ENCODE assay signal across 8 cellular contexts in genomic region chr4:138681000-138681604, GRCh38.
DNase-seq lines count a peak whose midpoint lies in the region; ATAC-seq and TF ChIP-seq lines count a peak whose summit lies in the region.

No MANE protein-coding gene starts in this region.

- H3K4me3 Mint-ChIP-seq in activated T-helper 2 cell treated with anti-CD3 and anti-CD28 coated beads, Interferon-gamma antibody, Interleukin-2, Interleukin-4, amounts not matched to agents 10 μg/mL and 5 μg/mL and 100 μg/mL, durations not matched to agents 14 hours and 24 hours and 36 hours (ENCODE audit: low read depth), result no peak overlapping the region

- H3K27ac Mint-ChIP-seq in activated T-helper 2 cell treated with anti-CD3 and anti-CD28 coated beads, Interferon-gamma antibody, Interleukin-2, Interleukin-4, amounts not matched to agents 10 μg/mL and 5 μg/mL and 100 μg/mL, durations not matched to agents 14 hours and 24 hours and 36 hours, result no peak overlapping the region

- H3K36me3 Mint-ChIP-seq in activated T-helper 2 cell treated with anti-CD3 and anti-CD28 coated beads, Interferon-gamma antibody, Interleukin-2, Interleukin-4, amounts not matched to agents 10 μg/mL and 5 μg/mL and 100 μg/mL, durations not matched to agents 14 hours and 24 hours and 36 hours (ENCODE audit: low read depth), result no peaks in the 10 kb centered on the region

- H3K4me1 ChIP-seq in osteoblast (ENCODE audit: insufficient read depth, low read length), result peaks cover 5% of the 10 kb centered on the region
- H3K4me1 ChIP-seq in thoracic aorta (ENCODE audit: control insufficient read depth in 1 of 2, low read depth in 2 of 2), result peaks cover 0 to 20% of the 10 kb centered on the region in 2 donors

- no peak overlapping the region for H2AFZ ChIP-seq in osteoblast (ENCODE audit: low read length)

- peak; percentile 72 for DNase-seq in EL
- DNase-seq in RWPE1 (ENCODE audit: low spot score), result peak; percentile 53
- peak; percentile 42 for DNase-seq in activated T-helper 2 cell treated with anti-CD3 and anti-CD28 coated beads, Interferon-gamma antibody, Interleukin-2, Interleukin-4, amounts not matched to agents 10 μg/mL and 5 μg/mL and 100 μg/mL, durations not matched to agents 14 hours and 24 hours and 36 hours (ENCODE audit: low spot score)
- peak; percentile 78 for DNase-seq in fibroblast of villous mesenchyme (ENCODE audit: low read depth)
- peak; percentile 55 for DNase-seq in osteoblast (ENCODE audit: insufficient read length, low spot score, missing footprints)
- DNase-seq in thoracic aorta (ENCODE audit: low spot score), result peak; percentile 24

- no peaks in the 10 kb centered on the region for H3K9me3 Mint-ChIP-seq in activated T-helper 2 cell treated with anti-CD3 and anti-CD28 coated beads, Interferon-gamma antibody, Interleukin-2, Interleukin-4, amounts not matched to agents 10 μg/mL and 5 μg/mL and 100 μg/mL, durations not matched to agents 14 hours and 24 hours and 36 hours

- peak overlapping the region; percentile 53 for H3K4me2 ChIP-seq in osteoblast (ENCODE audit: insufficient read depth, low read length)

- no peaks in the 10 kb centered on the region for H3K79me2 ChIP-seq in osteoblast (ENCODE audit: insufficient read depth, low read length)

- H3K27me3 ChIP-seq in osteoblast (ENCODE audit: insufficient read depth, low read length) (peaks cover 19% of the 10 kb centered on the region), thoracic aorta (replicated peaks; ENCODE audit: insufficient read depth) (no peaks in the 10 kb centered on the region)

- peaks cover 16% of the 10 kb centered on the region for H3K27me3 Mint-ChIP-seq in activated T-helper 2 cell treated with anti-CD3 and anti-CD28 coated beads, Interferon-gamma antibody, Interleukin-2, Interleukin-4, amounts not matched to agents 10 μg/mL and 5 μg/mL and 100 μg/mL, durations not matched to agents 14 hours and 24 hours and 36 hours (ENCODE audit: low read depth)

- H3K4me3 ChIP-seq in fibroblast of villous mesenchyme (ENCODE audit: low read depth, low read length) (no peak overlapping the region), osteoblast (ENCODE audit: insufficient read depth, low read length) (no peak overlapping the region), thoracic aorta (no peak overlapping the region)

- peak; percentile 91 for ATAC-seq in GM21825 (IDR thresholded peaks at IDR 0.05; ENCODE audit: unreplicated experiment)
- peak; percentile 42 for ATAC-seq in thoracic aorta (ENCODE audit: insufficient number of reproducible peaks, low FRiP score, low read depth)

- H3K27ac ChIP-seq in RWPE1 (no peak overlapping the region), osteoblast (ENCODE audit: low read depth, low read length) (no peak overlapping the region), thoracic aorta (no peak overlapping the region)

- TF ChIP-seq CTCF in LNCAP (IDR thresholded peaks at IDR 0.05) (peak; percentile 77), RWPE1 (conservative IDR thresholded peaks at IDR 0.05; ENCODE audit: low read depth) (peak; percentile 86), fibroblast of villous mesenchyme (IDR thresholded peaks at IDR 0.05; ENCODE audit: insufficient read depth, low read depth, low read length) (peak; percentile 82), osteoblast (IDR thresholded peaks at IDR 0.05; ENCODE audit: extremely low read depth, low read depth, low read length) (peak; percentile 91), thoracic aorta (IDR thresholded peaks at IDR 0.05) (peak; percentile 94)

- CTCF ChIA-PET in RWPE1 (lab: Yijun Ruan, JAX), result interaction anchor here (0.6 to 2.1 kb wide), 16 partner anchors 23 to 1539 kb away, joined by 3 to 8 read pairs (median 3); no protein-coding TSS in a partner anchor

- H3K36me3 ChIP-seq in osteoblast (ENCODE audit: insufficient read depth, low read length) (no peaks in the 10 kb centered on the region), thoracic aorta (no peaks in the 10 kb centered on the region)

- H4K20me1 ChIP-seq in osteoblast (ENCODE audit: insufficient read depth, low read length), result no peaks in the 10 kb centered on the region

- H3K4me1 Mint-ChIP-seq in activated T-helper 2 cell treated with anti-CD3 and anti-CD28 coated beads, Interferon-gamma antibody, Interleukin-2, Interleukin-4, amounts not matched to agents 10 μg/mL and 5 μg/mL and 100 μg/mL, durations not matched to agents 14 hours and 24 hours and 36 hours (ENCODE audit: low read depth), result no peaks in the 10 kb centered on the region

- POLR2A ChIA-PET in RWPE1 (lab: Yijun Ruan, JAX; ENCODE audit: low non-redundant PET), result no interaction called here

- intact Hi-C loops in activated T-helper 2 cell treated with anti-CD3 and anti-CD28 coated beads, Interferon-gamma antibody, Interleukin-2, Interleukin-4, amounts not matched to agents 10 μg/mL and 5 μg/mL and 100 μg/mL, durations not matched to agents 14 hours and 24 hours and 36 hours (cut with micrococcal nuclease), result loop anchor here (1.0 to 10.0 kb wide), 4 partner anchors 194 to 949 kb away; no protein-coding TSS in a partner anchor

- H3K9me3 ChIP-seq in osteoblast (ENCODE audit: low read depth, low read length), result no peaks in the 10 kb centered on the region
- no peaks in the 10 kb centered on the region for H3K9me3 ChIP-seq in thoracic aorta

Comparison
In these comparisons a context has a peak if more than half of its experiments do, and no peak if none do; other contexts are left out.
1. DNase-seq: peak in every context shown above with its lines; median percentile 78 in fibroblast of villous mesenchyme; 72 in EL; 55 in osteoblast; 53 in RWPE1; 42 in activated T-helper 2 cell treated with anti-CD3 and anti-CD28 coated beads, Interferon-gamma antibody, Interleukin-2, Interleukin-4, amounts not matched to agents 10 μg/mL and 5 μg/mL and 100 μg/mL, durations not matched to agents 14 hours and 24 hours and 36 hours; 24 in thoracic aorta.